20 cellular contexts compared by ENCODE assay signal in genomic region chr18:71131918-71132317, GRCh38.
A peak's percentile ranks its signal among the peaks of the same experiment; 100 is the strongest.
DNase-seq lines count a peak whose midpoint lies in the region; ATAC-seq, FAIRE-seq and TF ChIP-seq lines count a peak whose summit lies in the region.
"Had no signal": no experiment of that assay in that cellular context is flagged by ENCODE, and none has a peak within 500 bp of the region (broad histone marks: within the 10 kb centered on the region; RNA-seq: fewer than 3 reads in every experiment).

No MANE protein-coding gene starts in this region.

- no TSS peak for BruUV-seq in PC-3 (replicated peaks; lab: Mats Ljungman, UMichigan)

- no peak overlapping the region for H2AFZ ChIP-seq in PC-3 (ENCODE audit: low read length)

- H3K4me3 ChIP-seq in PC-3 (ENCODE audit: low read length) (no peak overlapping the region), upper lobe of right lung (no peak overlapping the region), kidney (ENCODE audit: low read length in 2 of 2) (no peak overlapping the region)
- H3K4me3 ChIP-seq: BLaER1 treated with 17β-estradiol and CSF1 and Interleukin-3, amounts not matched to agents 10 nM and 100 nM; GM12878 had no signal

- CTCF ChIA-PET in PC-3 (lab: Charles Lee), result no interaction called here

- POLR2A ChIA-PET in PC-3 (lab: Charles Lee; ENCODE audit: unreplicated experiment), result no interaction called here

- no peaks in the 10 kb centered on the region for H4K20me1 ChIP-seq in PC-3 (ENCODE audit: low read length)
- H4K20me1 ChIP-seq: BLaER1 treated with 17β-estradiol and CSF1 and Interleukin-3, amounts not matched to agents 10 nM and 100 nM had no signal

- FAIRE-seq in D721Med (lab: Jason Lieb, UNC), result peak; percentile 48
- no peak for FAIRE-seq in kidney (lab: Jason Lieb, UNC)
- FAIRE-seq: A204.1, GM12878, GM12892, GM18507 had no signal

- no peak overlapping the region for H3K9ac ChIP-seq in PC-3 (ENCODE audit: low read length)
- no peak overlapping the region for H3K9ac ChIP-seq in kidney (ENCODE audit: low read length in 2 of 2)
- H3K9ac ChIP-seq: BLaER1 treated with 17β-estradiol and CSF1 and Interleukin-3, amounts not matched to agents 10 nM and 100 nM had no signal

- no peak overlapping the region for H3K27ac ChIP-seq in PC-3 (ENCODE audit: low read length)
- H3K27ac ChIP-seq in upper lobe of right lung, result no peak overlapping the region
- no peak overlapping the region for H3K27ac ChIP-seq in kidney (ENCODE audit: low read depth in 2 of 2, low read length in 2 of 2)
- H3K27ac ChIP-seq: BLaER1 treated with 17β-estradiol and CSF1 and Interleukin-3, amounts not matched to agents 10 nM and 100 nM; C4-2B had no signal

- H3K9me2 ChIP-seq in PC-3 (replicated peaks; ENCODE audit: low read length), result no peaks in the 10 kb centered on the region

- 0 out of 2 replicates have a peak overlapping the region, but pooled peaks have one; percentile 4 for H3K4me2 ChIP-seq in PC-3 (ENCODE audit: low read length)
- H3K4me2 ChIP-seq: BLaER1 treated with 17β-estradiol and CSF1 and Interleukin-3, amounts not matched to agents 10 nM and 100 nM had no signal

- ATAC-seq in PC-3, result peak; percentile 77
- ATAC-seq in upper lobe of right lung, result no peak
- ATAC-seq: CD8-positive, alpha-beta T cell; GM12878 had no signal

- DNase-seq in D721Med (ENCODE audit: insufficient read length, low spot score) (no peak), PC-3 (peak; percentile 19), upper lobe of right lung (no peak), DMS 273 (lab: John Stamatoyannopoulos, UW; ENCODE audit: unreplicated experiment) (no peak), kidney (no peak)
- DNase-seq: 8988T; AML-193; Caco-2; Calu3; CD4-positive, alpha-beta T cell; CD8-positive, alpha-beta T cell; DMS79 treated with DMSO at 0.1 percent for 48 hours; EL; GDM1 had no signal

- H3K36me3 ChIP-seq in PC-3 (ENCODE audit: low read depth, low read length) (no peaks in the 10 kb centered on the region), upper lobe of right lung (no peaks in the 10 kb centered on the region), kidney (ENCODE audit: control insufficient read depth in 1 of 2, insufficient read depth in 2 of 2, low read length in 2 of 2) (no peaks in the 10 kb centered on the region)
- H3K36me3 ChIP-seq: BLaER1 treated with 17β-estradiol and CSF1 and Interleukin-3, amounts not matched to agents 10 nM and 100 nM had no signal

- no peaks in the 10 kb centered on the region for H3K27me3 ChIP-seq in PC-3 (ENCODE audit: low read length)
- H3K27me3 ChIP-seq in upper lobe of right lung, result no peaks in the 10 kb centered on the region
- H3K27me3 ChIP-seq: BLaER1 treated with 17β-estradiol and CSF1 and Interleukin-3, amounts not matched to agents 10 nM and 100 nM had no signal

- no peak for TF ChIP-seq CTCF in D721Med (IDR thresholded peaks at IDR 0.05; ENCODE audit: insufficient read depth, missing control alignments)
- TF ChIP-seq CTCF in PC-3 (conservative IDR thresholded peaks at IDR 0.05; ENCODE audit: low read depth, low read length), result no peak
- no peak for TF ChIP-seq CTCF in upper lobe of right lung (IDR thresholded peaks at IDR 0.05)
- TF ChIP-seq CTCF in kidney (IDR thresholded peaks at IDR 0.05; ENCODE audit: borderline replicate concordance, extremely low read depth, insufficient read depth), result no peak

- intact Hi-C loops in PC-3 (cut with micrococcal nuclease) (no loop called here), upper lobe of right lung (cut with DNase I) (no loop called here), kidney (cut with DNase I) (no loop called here)

- H3F3A ChIP-seq in PC-3 (ENCODE audit: low read length, unreplicated experiment), result no peaks in the 10 kb centered on the region

- H3K4me1 ChIP-seq in PC-3 (ENCODE audit: insufficient read depth, low read length) (no peaks in the 10 kb centered on the region), upper lobe of right lung (no peaks in the 10 kb centered on the region), kidney (ENCODE audit: control insufficient read depth in 1 of 2, insufficient read depth in 1 of 2, low read depth in 1 of 2, low read length in 2 of 2) (no peaks in the 10 kb centered on the region)
- H3K4me1 ChIP-seq: BLaER1 treated with 17β-estradiol and CSF1 and Interleukin-3, amounts not matched to agents 10 nM and 100 nM; Caco-2 had no signal

- H3K79me2 ChIP-seq in PC-3 (ENCODE audit: low read length), result no peaks in the 10 kb centered on the region

- H3K9me3 ChIP-seq in PC-3 (ENCODE audit: low read length) (no peaks in the 10 kb centered on the region), upper lobe of right lung (no peaks in the 10 kb centered on the region), kidney (ENCODE audit: control insufficient read depth in 1 of 2, low read length in 2 of 2) (no peaks in the 10 kb centered on the region)
- H3K9me3 ChIP-seq: Caco-2 had no signal
